In genomic region chr11:8688414-8689362, GRCh38 we compare ENCODE assay signal across 8 cellular contexts. TPM values are rescaled to one million over a fixed set of nuclear protein-coding genes. Genes with fewer than 3 reads are reported as not detected.
A peak's percentile ranks its signal among the peaks of the same experiment; 100 is the strongest.
DNase-seq lines count a peak whose midpoint lies in the region; ATAC-seq and TF ChIP-seq lines count a peak whose summit lies in the region.

No MANE protein-coding gene starts in this region.

- ATAC-seq in GM19438 (IDR thresholded peaks at IDR 0.05; ENCODE audit: low read depth, unreplicated experiment) (peak; percentile 87), HG03571 (IDR thresholded peaks at IDR 0.05; ENCODE audit: unreplicated experiment) (peak; percentile 94), lung (ENCODE audit: insufficient read depth, low FRiP score) (peak; percentile 98)
- peak; percentile 91 for ATAC-seq in activated CD8-positive, alpha-beta T cell treated with anti-CD3 and anti-CD28 coated beads for 36 hours

- H3K4me1 ChIP-seq in CD4-positive, alpha-beta memory T cell (ENCODE audit: insufficient read depth, low read length), result peaks cover 36% of the 10 kb centered on the region
- H3K4me1 ChIP-seq in ectodermal cell (ENCODE audit: control insufficient read depth, insufficient read depth, low read length), result peaks cover 22% of the 10 kb centered on the region
- H3K4me1 ChIP-seq in lung (ENCODE audit: control insufficient read depth in 2 of 2, insufficient read depth in 2 of 2, low read length in 2 of 2), result peaks cover 6 to 7% of the 10 kb centered on the region in 2 donors

- peak overlapping the region; percentile 94 to 98 (median 97) for H3K4me3 Mint-ChIP-seq in CD4-positive, alpha-beta memory T cell
- H3K4me3 Mint-ChIP-seq in activated CD8-positive, alpha-beta T cell treated with anti-CD3 and anti-CD28 coated beads for 36 hours, result peak overlapping the region; percentile 93

- peak; percentile 60 to 82 (median 68) for DNase-seq in CD4-positive, alpha-beta memory T cell
- DNase-seq in NCI-H774 (lab: John Stamatoyannopoulos, UW), result peak; percentile 98
- peak; percentile 91 for DNase-seq in activated CD8-positive, alpha-beta T cell treated with anti-CD3 and anti-CD28 coated beads for 36 hours
- peak; percentile 96 for DNase-seq in lung (ENCODE audit: low spot score)
- peak; percentile 78 to 86 (median 82) for DNase-seq in stimulated activated CD4-positive, alpha-beta T cell treated with anti-CD3 and anti-CD28 coated beads, TNF-alpha, amount 100 ng/mL, for 24 hours (ENCODE audit: low read depth in 3 of 3)

- CTCF ChIA-PET in CD4-positive, alpha-beta memory T cell (lab: Charles Lee; ENCODE audit: partially characterized antibody), result interaction anchor here (1.3 to 1.5 kb wide), 2 partner anchors 10 to 702 kb away, joined by 4 to 5 read pairs; partner anchors contain the start of gene EIF3F
- CTCF ChIA-PET in activated CD8-positive, alpha-beta T cell treated with anti-CD3 and anti-CD28 coated beads for 36 hours (lab: Charles Lee), result interaction anchor here (0.6 to 1.2 kb wide), 6 partner anchors 11 to 420 kb away, joined by 3 to 5 read pairs (median 3); no protein-coding TSS in a partner anchor

- H3K9me3 Mint-ChIP-seq in CD4-positive, alpha-beta memory T cell, result peaks cover 0 to 2% (median 0%) of the 10 kb centered on the region in 8 donors
- no peaks in the 10 kb centered on the region for H3K9me3 Mint-ChIP-seq in activated CD8-positive, alpha-beta T cell treated with anti-CD3 and anti-CD28 coated beads for 36 hours

- no peaks in the 10 kb centered on the region for H3K9me3 ChIP-seq in CD4-positive, alpha-beta memory T cell (ENCODE audit: control insufficient read depth in 1 of 2, low read length in 2 of 2)
- no peaks in the 10 kb centered on the region for H3K9me3 ChIP-seq in ectodermal cell (ENCODE audit: control insufficient read depth, low read length)
- no peaks in the 10 kb centered on the region for H3K9me3 ChIP-seq in lung (ENCODE audit: control insufficient read depth in 2 of 2, insufficient read depth in 1 of 2, low read length in 1 of 2)

- 7 to 8% methylated on average over 56 of the region's 56 CpGs for WGBS in ectodermal cell, 2 experiments
- WGBS in lung, 2 donors, result 2 to 3% methylated on average over 55 to 56 of the region's 56 CpGs

- POLR2A ChIA-PET in CD4-positive, alpha-beta memory T cell (lab: Charles Lee; ENCODE audit: partially characterized antibody), result interaction anchor here (0.7 to 1.7 kb wide), 12 partner anchors 9 to 772 kb away, joined by 3 to 8 read pairs (median 4); partner anchors contain the start of genes AKIP1, EIF3F and ZNF143
- POLR2A ChIA-PET in activated CD8-positive, alpha-beta T cell treated with anti-CD3 and anti-CD28 coated beads for 36 hours (lab: Charles Lee), result interaction anchor here (0.7 to 2.1 kb wide), 11 partner anchors 9 to 445 kb away, joined by 3 to 9 read pairs (median 3); no protein-coding TSS in a partner anchor

- intact Hi-C loops in CD4-positive, alpha-beta memory T cell (cut with micrococcal nuclease), result loop anchor here (1.0 to 10.0 kb wide), 4 partner anchors 449 to 1164 kb away; partner anchors contain the start of gene EIF3F
- intact Hi-C loops in activated CD8-positive, alpha-beta T cell treated with anti-CD3 and anti-CD28 coated beads for 36 hours (cut with micrococcal nuclease), result loop anchor here (5.0 kb wide), 1 partner anchor 274 kb away; the partner anchor contains the start of gene TMEM9B

- peaks cover 22% of the 10 kb centered on the region for H3K36me3 ChIP-seq in CD4-positive, alpha-beta memory T cell (ENCODE audit: insufficient read depth, low read length)
- peaks cover 40% of the 10 kb centered on the region for H3K36me3 ChIP-seq in ectodermal cell (ENCODE audit: control insufficient read depth, insufficient read depth, low read length)
- peaks cover 20 to 27% of the 10 kb centered on the region in 2 donors for H3K36me3 ChIP-seq in lung (ENCODE audit: control insufficient read depth in 2 of 2, insufficient read depth in 2 of 2, low read length in 2 of 2)

- peak overlapping the region; percentile 95 to 99 (median 97) for H3K27ac Mint-ChIP-seq in CD4-positive, alpha-beta memory T cell
- peak overlapping the region; percentile 97 for H3K27ac Mint-ChIP-seq in activated CD8-positive, alpha-beta T cell treated with anti-CD3 and anti-CD28 coated beads for 36 hours

- H3K27me3 Mint-ChIP-seq in CD4-positive, alpha-beta memory T cell, result no peaks in the 10 kb centered on the region
- no peaks in the 10 kb centered on the region for H3K27me3 Mint-ChIP-seq in activated CD8-positive, alpha-beta T cell treated with anti-CD3 and anti-CD28 coated beads for 36 hours

- H3K4me3 ChIP-seq in CD4-positive, alpha-beta memory T cell (ENCODE audit: low read length in 2 of 2), result peak overlapping the region; percentile 86 to 96
- H3K4me3 ChIP-seq in ectodermal cell (ENCODE audit: insufficient read depth, low read depth, low read length) (peak overlapping the region; percentile 57), lung (peak overlapping the region; percentile 66)

- no peaks in the 10 kb centered on the region for H3K27me3 ChIP-seq in CD4-positive, alpha-beta memory T cell (ENCODE audit: insufficient read depth, low read length)
- H3K27me3 ChIP-seq in ectodermal cell (ENCODE audit: control insufficient read depth, insufficient read depth, low read length, poor library complexity, severe bottlenecking) (no peaks in the 10 kb centered on the region), lung (ENCODE audit: control insufficient read depth, insufficient read depth) (no peaks in the 10 kb centered on the region)

- peaks cover 25 to 49% of the 10 kb centered on the region in 2 donors for H3K36me3 Mint-ChIP-seq in CD4-positive, alpha-beta memory T cell
- H3K36me3 Mint-ChIP-seq in activated CD8-positive, alpha-beta T cell treated with anti-CD3 and anti-CD28 coated beads for 36 hours (ENCODE audit: low read depth), result peaks cover 79% of the 10 kb centered on the region

- peaks cover 31 to 57% (median 43%) of the 10 kb centered on the region in 4 donors for H3K4me1 Mint-ChIP-seq in CD4-positive, alpha-beta memory T cell
- peaks cover 45% of the 10 kb centered on the region for H3K4me1 Mint-ChIP-seq in activated CD8-positive, alpha-beta T cell treated with anti-CD3 and anti-CD28 coated beads for 36 hours (ENCODE audit: low read depth)

- H3K27ac ChIP-seq in CD4-positive, alpha-beta memory T cell (ENCODE audit: low read depth, low read length), result peak overlapping the region; percentile 74
- H3K27ac ChIP-seq in ectodermal cell (ENCODE audit: insufficient read depth, low read depth, low read length, poor library complexity, severe bottlenecking) (peak overlapping the region; percentile 84), lung (ENCODE audit: low read depth in 1 of 2, low read length in 1 of 2) (peak overlapping the region; percentile 86 to 98)

- TF ChIP-seq CTCF in activated CD8-positive, alpha-beta T cell treated with anti-CD3 and anti-CD28 coated beads for 36 hours (IDR thresholded peaks at IDR 0.05), result no peak
- TF ChIP-seq CTCF in lung (IDR thresholded peaks at IDR 0.05; ENCODE audit: control extremely low read depth, extremely low read depth), result no peak

RNA-seq across cellular contexts. Expression of gene RPL27A, which starts 6.1 kb away (rescaled TPM):
- 1,000 to 10,000 TPM; 1,456 to 1,504 TPM for total RNA-seq in CD4-positive, alpha-beta memory T cell
- 1,000 to 10,000 TPM; 3,607 to 3,736 TPM for polyA plus RNA-seq in CD4-positive, alpha-beta memory T cell
- total RNA-seq in activated CD8-positive, alpha-beta T cell treated with anti-CD3 and anti-CD28 coated beads for 36 hours, result 100 to 1,000 TPM; 959 to 987 TPM
- 2,744 TPM for polyA plus RNA-seq in ectodermal cell (2013, experiment 1 of 4)
- polyA plus RNA-seq in ectodermal cell (2013, experiment 2 of 4), result 2,889 TPM
- 2,687 TPM for polyA plus RNA-seq in ectodermal cell (2013, experiment 3 of 4)
- 3,012 TPM for polyA plus RNA-seq in ectodermal cell (2013, experiment 4 of 4)
- 1,000 to 10,000 TPM in 1 of 2 donors, 100 to 1,000 TPM in 1; 673 to 1,085 TPM for total RNA-seq in lung
- 1,000 to 10,000 TPM; 1,741 to 4,912 TPM for polyA plus RNA-seq in lung

RNA-seq across cellular contexts. Expression of gene TRIM66, which starts 6.2 kb away (rescaled TPM):
- total RNA-seq in CD4-positive, alpha-beta memory T cell, result 10 to 100 TPM; 25.0 to 31.3 TPM
- under 1 TPM in 1 of 2 donors, not detected in 1; 0.67 TPM for polyA plus RNA-seq in CD4-positive, alpha-beta memory T cell
- total RNA-seq in activated CD8-positive, alpha-beta T cell treated with anti-CD3 and anti-CD28 coated beads for 36 hours, result 10 to 100 TPM; 24.7 to 28.4 TPM
- polyA plus RNA-seq in ectodermal cell (2013, experiment 1 of 4), result 5.9 TPM
- 8.8 TPM for polyA plus RNA-seq in ectodermal cell (2013, experiment 2 of 4)
- 6.2 TPM for polyA plus RNA-seq in ectodermal cell (2013, experiment 3 of 4)
- 7.9 TPM for polyA plus RNA-seq in ectodermal cell (2013, experiment 4 of 4)
- total RNA-seq in lung, result 10 to 100 TPM; 20.0 to 23.9 TPM
- 1 to 10 TPM; 2.0 to 2.6 TPM for polyA plus RNA-seq in lung

Comparison
In these comparisons a context has a peak if more than half of its experiments do, and no peak if none do; other contexts are left out.
1. Peak in every context shown above with its lines: DNase-seq, ATAC-seq, H3K4me3 ChIP-seq and H3K27ac ChIP-seq.